In genomic region chr17:3734911-3735276, GRCh38 we compare ENCODE assay signal across 1 cellular context. TPM values are rescaled to one million over a fixed set of nuclear protein-coding genes. Genes with fewer than 3 reads are reported as not detected.
"Had no signal": no experiment of that assay in that cellular context is flagged by ENCODE, and none has a peak within 500 bp of the region (broad histone marks: within the 10 kb centered on the region; RNA-seq: fewer than 3 reads in every experiment).

No MANE protein-coding gene starts in this region.

RNA-seq across cellular contexts. Expression of gene P2RX5, which starts 38.9 kb away (rescaled TPM):
- total RNA-seq: H4 had no signal
